In genomic region chr4:126740687-126741086, GRCh38 we compare ENCODE assay signal across 3 cellular contexts.
TF ChIP-seq lines count a peak whose summit lies in the region.

No MANE protein-coding gene starts in this region.

TF ChIP-seq in IMR-90, 13 proteins besides CTCF, POLR2A, EP300 and RAD21 (continued from another document):
- TF ChIP-seq MAZ (IDR thresholded peaks at IDR 0.05; ENCODE audit: borderline replicate concordance, low read depth, low read length) (no peak), MAFK (IDR thresholded peaks at IDR 0.05; ENCODE audit: low read depth, low read length) (no peak), BHLHE40 (IDR thresholded peaks at IDR 0.05; ENCODE audit: low read depth, low read length) (no peak)

TF ChIP-seq in H1, 55 proteins besides CTCF, POLR2A, EP300 and RAD21:
- TF ChIP-seq MAX (IDR thresholded peaks at IDR 0.05) = no peak
- no peak for TF ChIP-seq SP1 (IDR thresholded peaks at IDR 0.05; ENCODE audit: low read depth, low read length)
- no peak for TF ChIP-seq JUND (IDR thresholded peaks at IDR 0.05; ENCODE audit: low read length)
- no peak for TF ChIP-seq SIRT6 (IDR thresholded peaks at IDR 0.05; ENCODE audit: low read length)
- TF ChIP-seq PHF8 (conservative IDR thresholded peaks at IDR 0.05; ENCODE audit: low read depth, low read length) = no peak

TF ChIP-seq in WTC11, 78 proteins besides CTCF, POLR2A, EP300 and RAD21:
- TF ChIP-seq, protein P1, sequence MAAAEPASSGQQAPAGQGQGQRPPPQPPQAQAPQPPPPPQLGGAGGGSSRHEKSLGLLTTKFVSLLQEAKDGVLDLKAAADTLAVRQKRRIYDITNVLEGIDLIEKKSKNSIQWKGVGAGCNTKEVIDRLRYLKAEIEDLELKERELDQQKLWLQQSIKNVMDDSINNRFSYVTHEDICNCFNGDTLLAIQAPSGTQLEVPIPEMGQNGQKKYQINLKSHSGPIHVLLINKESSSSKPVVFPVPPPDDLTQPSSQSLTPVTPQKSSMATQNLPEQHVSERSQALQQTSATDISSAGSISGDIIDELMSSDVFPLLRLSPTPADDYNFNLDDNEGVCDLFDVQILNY (CRISPR knock-in tag; IDR thresholded peaks at IDR 0.05) = no peak
- TF ChIP-seq, protein P2, sequence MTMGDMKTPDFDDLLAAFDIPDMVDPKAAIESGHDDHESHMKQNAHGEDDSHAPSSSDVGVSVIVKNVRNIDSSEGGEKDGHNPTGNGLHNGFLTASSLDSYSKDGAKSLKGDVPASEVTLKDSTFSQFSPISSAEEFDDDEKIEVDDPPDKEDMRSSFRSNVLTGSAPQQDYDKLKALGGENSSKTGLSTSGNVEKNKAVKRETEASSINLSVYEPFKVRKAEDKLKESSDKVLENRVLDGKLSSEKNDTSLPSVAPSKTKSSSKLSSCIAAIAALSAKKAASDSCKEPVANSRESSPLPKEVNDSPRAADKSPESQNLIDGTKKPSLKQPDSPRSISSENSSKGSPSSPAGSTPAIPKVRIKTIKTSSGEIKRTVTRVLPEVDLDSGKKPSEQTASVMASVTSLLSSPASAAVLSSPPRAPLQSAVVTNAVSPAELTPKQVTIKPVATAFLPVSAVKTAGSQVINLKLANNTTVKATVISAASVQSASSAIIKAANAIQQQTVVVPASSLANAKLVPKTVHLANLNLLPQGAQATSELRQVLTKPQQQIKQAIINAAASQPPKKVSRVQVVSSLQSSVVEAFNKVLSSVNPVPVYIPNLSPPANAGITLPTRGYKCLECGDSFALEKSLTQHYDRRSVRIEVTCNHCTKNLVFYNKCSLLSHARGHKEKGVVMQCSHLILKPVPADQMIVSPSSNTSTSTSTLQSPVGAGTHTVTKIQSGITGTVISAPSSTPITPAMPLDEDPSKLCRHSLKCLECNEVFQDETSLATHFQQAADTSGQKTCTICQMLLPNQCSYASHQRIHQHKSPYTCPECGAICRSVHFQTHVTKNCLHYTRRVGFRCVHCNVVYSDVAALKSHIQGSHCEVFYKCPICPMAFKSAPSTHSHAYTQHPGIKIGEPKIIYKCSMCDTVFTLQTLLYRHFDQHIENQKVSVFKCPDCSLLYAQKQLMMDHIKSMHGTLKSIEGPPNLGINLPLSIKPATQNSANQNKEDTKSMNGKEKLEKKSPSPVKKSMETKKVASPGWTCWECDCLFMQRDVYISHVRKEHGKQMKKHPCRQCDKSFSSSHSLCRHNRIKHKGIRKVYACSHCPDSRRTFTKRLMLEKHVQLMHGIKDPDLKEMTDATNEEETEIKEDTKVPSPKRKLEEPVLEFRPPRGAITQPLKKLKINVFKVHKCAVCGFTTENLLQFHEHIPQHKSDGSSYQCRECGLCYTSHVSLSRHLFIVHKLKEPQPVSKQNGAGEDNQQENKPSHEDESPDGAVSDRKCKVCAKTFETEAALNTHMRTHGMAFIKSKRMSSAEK (CRISPR knock-in tag; IDR thresholded peaks at IDR 0.05; ENCODE audit: borderline replicate concordance) = no peak
- TF ChIP-seq, protein P3, sequence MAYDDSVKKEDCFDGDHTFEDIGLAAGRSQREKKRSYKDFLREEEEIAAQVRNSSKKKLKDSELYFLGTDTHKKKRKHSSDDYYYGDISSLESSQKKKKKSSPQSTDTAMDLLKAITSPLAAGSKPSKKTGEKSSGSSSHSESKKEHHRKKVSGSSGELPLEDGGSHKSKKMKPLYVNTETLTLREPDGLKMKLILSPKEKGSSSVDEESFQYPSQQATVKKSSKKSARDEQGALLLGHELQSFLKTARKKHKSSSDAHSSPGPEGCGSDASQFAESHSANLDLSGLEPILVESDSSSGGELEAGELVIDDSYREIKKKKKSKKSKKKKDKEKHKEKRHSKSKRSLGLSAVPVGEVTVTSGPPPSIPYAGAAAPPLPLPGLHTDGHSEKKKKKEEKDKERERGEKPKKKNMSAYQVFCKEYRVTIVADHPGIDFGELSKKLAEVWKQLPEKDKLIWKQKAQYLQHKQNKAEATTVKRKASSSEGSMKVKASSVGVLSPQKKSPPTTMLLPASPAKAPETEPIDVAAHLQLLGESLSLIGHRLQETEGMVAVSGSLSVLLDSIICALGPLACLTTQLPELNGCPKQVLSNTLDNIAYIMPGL (CRISPR knock-in tag; IDR thresholded peaks at IDR 0.05) = no peak
- TF ChIP-seq, protein P4, sequence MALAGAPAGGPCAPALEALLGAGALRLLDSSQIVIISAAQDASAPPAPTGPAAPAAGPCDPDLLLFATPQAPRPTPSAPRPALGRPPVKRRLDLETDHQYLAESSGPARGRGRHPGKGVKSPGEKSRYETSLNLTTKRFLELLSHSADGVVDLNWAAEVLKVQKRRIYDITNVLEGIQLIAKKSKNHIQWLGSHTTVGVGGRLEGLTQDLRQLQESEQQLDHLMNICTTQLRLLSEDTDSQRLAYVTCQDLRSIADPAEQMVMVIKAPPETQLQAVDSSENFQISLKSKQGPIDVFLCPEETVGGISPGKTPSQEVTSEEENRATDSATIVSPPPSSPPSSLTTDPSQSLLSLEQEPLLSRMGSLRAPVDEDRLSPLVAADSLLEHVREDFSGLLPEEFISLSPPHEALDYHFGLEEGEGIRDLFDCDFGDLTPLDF (CRISPR knock-in tag; IDR thresholded peaks at IDR 0.05) = no peak
- no peak for TF ChIP-seq RELA (CRISPR knock-in tag; IDR thresholded peaks at IDR 0.05; ENCODE audit: borderline replicate concordance)
- no peak for TF ChIP-seq CREB1 (CRISPR knock-in tag; IDR thresholded peaks at IDR 0.05)
- no peak for TF ChIP-seq ZSCAN18 (CRISPR knock-in tag; IDR thresholded peaks at IDR 0.05)
- TF ChIP-seq NFE2L1 (CRISPR knock-in tag; IDR thresholded peaks at IDR 0.05) = no peak
- no peak for TF ChIP-seq ATF6 (CRISPR knock-in tag; IDR thresholded peaks at IDR 0.05)
